In genomic region chr20:63441777-63442493, GRCh38 we compare ENCODE assay signal across 8 cellular contexts.
A peak's percentile ranks its signal among the peaks of the same experiment; 100 is the strongest.
DNase-seq lines count a peak whose midpoint lies in the region; ATAC-seq lines count a peak whose summit lies in the region.

No MANE protein-coding gene starts in this region.

- H3K36me3 ChIP-seq in effector memory CD4-positive, alpha-beta T cell (ENCODE audit: control insufficient read depth, insufficient read depth, low read length) = no peaks in the 10 kb centered on the region

- peaks cover 5% of the 10 kb centered on the region for H3K27me3 ChIP-seq in effector memory CD4-positive, alpha-beta T cell (replicated peaks; ENCODE audit: control insufficient read depth, insufficient read depth, low read length, poor library complexity, severe bottlenecking)

- no peak overlapping the region for H3K4me3 ChIP-seq in effector memory CD4-positive, alpha-beta T cell (ENCODE audit: insufficient read depth, low read depth, low read length, poor library complexity, severe bottlenecking)

- H3K9me3 ChIP-seq in effector memory CD4-positive, alpha-beta T cell (ENCODE audit: control insufficient read depth, low read length) = no peaks in the 10 kb centered on the region

- DNase-seq in NCI-H345 (lab: John Stamatoyannopoulos, UW) (peak; percentile 30), NCI-H345 treated with DMSO at 0.1 percent for 48 hours (lab: John Stamatoyannopoulos, UW; ENCODE audit: unreplicated experiment) (no peak), NCI-H146 (lab: John Stamatoyannopoulos, UW) (peak; percentile 75), nucleus accumbens (lab: John Stamatoyannopoulos, UW) (peak in 33 of 56 donors; percentile 5 to 72 (median 24))
- peak; percentile 73 to 79 for DNase-seq in activated CD4-positive, alpha-beta T cell treated with anti-CD3 and anti-CD28 coated beads, Interleukin-2, amount 50 U/mL, for 48 hours
- peak in 2 of 3 donors; percentile 17 to 42 for DNase-seq in effector memory CD4-positive, alpha-beta T cell

- peaks cover 13% of the 10 kb centered on the region for H3K4me1 ChIP-seq in effector memory CD4-positive, alpha-beta T cell (ENCODE audit: control insufficient read depth, insufficient read depth, low read length, poor library complexity, severe bottlenecking)

- ATAC-seq in GM21528 (IDR thresholded peaks at IDR 0.05; ENCODE audit: low FRiP score, unreplicated experiment) = no peak
- no peak for ATAC-seq in GM19324 (IDR thresholded peaks at IDR 0.05; ENCODE audit: low FRiP score, unreplicated experiment)

- no peak overlapping the region for H3K27ac ChIP-seq in effector memory CD4-positive, alpha-beta T cell (ENCODE audit: insufficient read depth, low read length, poor library complexity, severe bottlenecking)
